In genomic region chr11:65013692-65014145, GRCh38 we compare ENCODE assay signal across 1 cellular context.
TF ChIP-seq lines count a peak whose summit lies in the region.

No MANE protein-coding gene starts in this region.

TF ChIP-seq in K562, 482 proteins besides CTCF, POLR2A, EP300 and RAD21 (continued from another document and continues in another):
- TF ChIP-seq CTCFL (IDR thresholded peaks at IDR 0.05; ENCODE audit: borderline replicate concordance, insufficient read depth, low read depth, low read length, poor library complexity, severe bottlenecking) (peak; percentile 99), ATF7 (IDR thresholded peaks at IDR 0.05) (peak; percentile 48), ARNT (IDR thresholded peaks at IDR 0.05) (peak in 1 of 2 experiments; percentile 74; a peak in 1 of 4 replicates), ATF3 (IDR thresholded peaks at IDR 0.05) (no peak), ATF3 (CRISPR knock-in tag; conservative IDR thresholded peaks at IDR 0.05) (peak; percentile 39; the same call in 1 of the 2 replicates), FOS (IDR thresholded peaks at IDR 0.05; ENCODE audit: extremely low read depth, insufficient read length) (peak; percentile 77), KDM5B (IDR thresholded peaks at IDR 0.05; ENCODE audit: insufficient replicate concordance, low read depth, low read length) (peak; percentile 29), RBM25 (IDR thresholded peaks at IDR 0.05; ENCODE audit: low read depth, low read length, severe bottlenecking) (peak; percentile 83), ZNF398 (CRISPR knock-in tag; IDR thresholded peaks at IDR 0.05) (no peak), TBL1XR1 (IDR thresholded peaks at IDR 0.05; ENCODE audit: low read length in 2 of 2) (peak in 1 of 2 experiments; percentile 37; a peak in 1 of 4 replicates), ZSCAN32 (CRISPR knock-in tag; IDR thresholded peaks at IDR 0.05) (no peak), MTA3 (IDR thresholded peaks at IDR 0.05; ENCODE audit: borderline replicate concordance) (0 out of 2 replicates have a peak, but pooled peaks have one; percentile 64), ZNF586 (CRISPR knock-in tag; conservative IDR thresholded peaks at IDR 0.05) (no peak), CBFA2T3 (IDR thresholded peaks at IDR 0.05) (peak; percentile 20; the same call in 1 of the 2 replicates), TRIM28 (IDR thresholded peaks at IDR 0.05) (peak; percentile 56; the same call in 1 of the 2 replicates), ZZZ3 (IDR thresholded peaks at IDR 0.05) (peak; percentile 76; the same call in 1 of the 2 replicates), TAF7 (tag; IDR thresholded peaks at IDR 0.05) (0 out of 2 replicates have a peak, but pooled peaks have one; percentile 16), HDAC2 (IDR thresholded peaks at IDR 0.05) (peak; percentile 71; the same call in 1 of the 2 replicates), ZNF766 (CRISPR knock-in tag; conservative IDR thresholded peaks at IDR 0.05) (no peak), ZBTB2 (IDR thresholded peaks at IDR 0.05) (peak; percentile 79), HMGN3 (IDR thresholded peaks at IDR 0.05; ENCODE audit: borderline replicate concordance, extremely low read depth, insufficient read length, low read depth, low read length) (peak; percentile 84), HMG20B (CRISPR knock-in tag; IDR thresholded peaks at IDR 0.05) (no peak), SMARCA4 (IDR thresholded peaks at IDR 0.05) (no peak; the same call in 1 of the 2 replicates), ZMIZ1 (IDR thresholded peaks at IDR 0.05; ENCODE audit: low read depth in 2 of 2, low read length in 2 of 2) (0 out of 4 replicates have a peak, but pooled peaks of 1 of the 2 experiments have one; percentile 46), SOX6 (IDR thresholded peaks at IDR 0.05) (peak; percentile 22; the same call in 1 of the 2 replicates), FIP1L1 (IDR thresholded peaks at IDR 0.05; ENCODE audit: low read depth, low read length, poor library complexity, severe bottlenecking) (peak; percentile 51), FOXA3 (CRISPR knock-in tag; conservative IDR thresholded peaks at IDR 0.05 in 1 of 2, IDR thresholded peaks at IDR 0.05 in 1 of 2) (peak in 1 of 2 experiments; percentile 59; a peak in 1 of 4 replicates), CHD1 (IDR thresholded peaks at IDR 0.05; ENCODE audit: low read length) (peak; percentile 98), ZEB2 (IDR thresholded peaks at IDR 0.05) (peak; percentile 60; the same call in 1 of the 2 replicates), TEAD1 (CRISPR knock-in tag; IDR thresholded peaks at IDR 0.05) (0 out of 4 replicates have a peak, but pooled peaks of 1 of the 2 experiments have one; percentile 44), DIDO1 (tag; IDR thresholded peaks at IDR 0.05; ENCODE audit: low read depth) (peak; percentile 64), NRF1 (conservative IDR thresholded peaks at IDR 0.05 in 1 of 2, IDR thresholded peaks at IDR 0.05 in 1 of 2) (peak; percentile 87 to 89), NFIX (CRISPR knock-in tag; IDR thresholded peaks at IDR 0.05; ENCODE audit: low read depth) (no peak), E2F8 (IDR thresholded peaks at IDR 0.05; ENCODE audit: low read depth, partially characterized antibody) (no peak), ZNF764 (CRISPR knock-in tag; IDR thresholded peaks at IDR 0.05; ENCODE audit: low read depth) (no peak), PHF8 (IDR thresholded peaks at IDR 0.05; ENCODE audit: borderline replicate concordance, low read length) (peak; percentile 72; the same call in 1 of the 2 replicates), FUS (optimal IDR thresholded peaks at IDR 0.05; ENCODE audit: low read depth, low read length) (peak; percentile 57), ZBTB7A (IDR thresholded peaks at IDR 0.05; ENCODE audit: borderline replicate concordance, control insufficient read depth, low read depth, low read length) (peak; percentile 88; the same call in 1 of the 2 replicates), ARID1B (IDR thresholded peaks at IDR 0.05) (peak; percentile 60), FOXJ3 (CRISPR knock-in tag; IDR thresholded peaks at IDR 0.05) (no peak), ZNF277 (CRISPR knock-in tag; IDR thresholded peaks at IDR 0.05; ENCODE audit: borderline replicate concordance) (no peak), ELF2 (CRISPR knock-in tag; IDR thresholded peaks at IDR 0.05) (0 out of 2 replicates have a peak, but pooled peaks have one; percentile 12), GABPB1 (CRISPR knock-in tag; IDR thresholded peaks at IDR 0.05) (peak; percentile 85), ADNP (tag; IDR thresholded peaks at IDR 0.05) (peak; percentile 10), POLR3G (IDR thresholded peaks at IDR 0.05; ENCODE audit: extremely low read depth, insufficient read length, insufficient replicate concordance) (no peak)
